ENCODE assay signal across 18 cellular contexts in the genomic region with DNA sequence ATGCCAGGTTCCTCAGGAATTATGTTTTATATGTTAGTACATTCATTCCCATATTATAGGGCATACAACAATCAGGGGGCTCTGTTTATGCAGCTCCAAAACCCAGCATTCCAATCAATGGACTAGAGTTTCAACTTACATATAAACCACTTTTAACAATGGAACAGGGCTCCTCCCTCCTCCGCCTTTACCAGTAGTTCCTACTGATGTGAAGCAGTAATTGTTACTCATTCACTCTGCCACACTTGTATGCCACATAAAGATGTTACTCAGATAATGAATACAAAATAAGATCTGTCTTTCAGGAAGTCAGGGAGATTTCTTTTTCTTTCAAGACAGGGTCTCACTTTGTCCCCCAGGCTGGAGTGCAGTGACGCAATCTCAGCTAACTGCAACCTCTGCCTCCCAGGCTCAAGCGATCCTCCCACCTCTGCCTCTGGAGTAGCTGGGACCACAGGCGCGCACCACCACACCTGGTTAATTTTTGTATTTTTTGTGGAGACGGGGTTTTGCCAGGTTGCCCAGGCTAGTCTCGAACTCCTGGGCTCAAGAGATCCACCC. TPM values are rescaled to one million over a fixed set of nuclear protein-coding genes. Genes with fewer than 3 reads are reported as not detected.
DNase-seq lines count a peak whose midpoint lies in the region; ATAC-seq and TF ChIP-seq lines count a peak whose summit lies in the region.
"Had no signal": no experiment of that assay in that cellular context is flagged by ENCODE, and none has a peak within 500 bp of the region (broad histone marks: within the 10 kb centered on the region; RNA-seq: fewer than 3 reads in every experiment).

No MANE protein-coding gene starts in this region.

- H4K5ac ChIP-seq in mesendoderm (ENCODE audit: low read length), result no peak overlapping the region

- H3K27ac ChIP-seq in GM23338 (ENCODE audit: low read depth) (peak overlapping the region; percentile 91), HUES48 (ENCODE audit: low read depth, low read length) (peak overlapping the region; percentile 91), Panc1 (ENCODE audit: low read length) (peak overlapping the region; percentile 81), mesendoderm (ENCODE audit: low read depth, low read length) (no peak overlapping the region), OCI-LY7 (ENCODE audit: low read depth, low read length, poor library complexity, severe bottlenecking) (no peak overlapping the region)
- H3K27ac ChIP-seq: PC-9, SK-N-MC had no signal

- POLR2A ChIA-PET in Panc1 (lab: Charles Lee), result interaction anchor here (0.5 to 0.8 kb wide), 2 partner anchors 13 to 14 kb away, joined by 3 to 8 read pairs; no protein-coding TSS in a partner anchor
- POLR2A ChIA-PET in OCI-LY7 (lab: Charles Lee), result no interaction called here

- BruUV-seq in Panc1 (replicated peaks; lab: Mats Ljungman, UMichigan) (no TSS peak), OCI-LY7 (replicated peaks; lab: Mats Ljungman, UMichigan) (no TSS peak)

- H3K4me3 ChIP-seq in GM23338 (peak overlapping the region; percentile 20; the same call in 1 of the 2 replicates), HUES48 (ENCODE audit: low read depth, low read length) (peak overlapping the region; percentile 25; the same call in 1 of the 2 replicates), Panc1 (ENCODE audit: low read depth in 2 of 2, low read length in 2 of 2) (no peak overlapping the region), mesendoderm (ENCODE audit: low read length) (no peak overlapping the region), OCI-LY7 (ENCODE audit: low read depth, low read length, poor library complexity, severe bottlenecking) (no peak overlapping the region)
- H3K4me3 ChIP-seq: PC-9, SK-N-MC had no signal

- WGBS in mesendoderm (ENCODE audit: extremely low coverage, insufficient coverage, low lambda C conversion rate), result no CpG with 5 or more reads among the region's 7 CpGs

- no peaks in the 10 kb centered on the region for H3K27me3 ChIP-seq in GM23338 (ENCODE audit: insufficient read depth)
- H3K27me3 ChIP-seq in HUES48 (ENCODE audit: control insufficient read depth, insufficient read depth, low read length), result no peaks in the 10 kb centered on the region
- no peaks in the 10 kb centered on the region for H3K27me3 ChIP-seq in Panc1 (ENCODE audit: control insufficient read depth, insufficient read depth, low read length)
- H3K27me3 ChIP-seq in mesendoderm (ENCODE audit: insufficient read depth, low read length, poor library complexity), result no peaks in the 10 kb centered on the region

- TF ChIP-seq CTCF in GM23338 (conservative IDR thresholded peaks at IDR 0.05; ENCODE audit: low read depth in 2 of 2), result no peak
- TF ChIP-seq CTCF in Panc1 (IDR thresholded peaks at IDR 0.05), result no peak
- no peak for TF ChIP-seq CTCF in OCI-LY7 (conservative IDR thresholded peaks at IDR 0.05; ENCODE audit: low read length)

- H3K4me2 ChIP-seq in GM23338 (peak overlapping the region; percentile 52), mesendoderm (ENCODE audit: low read length) (no peak overlapping the region), OCI-LY7 (ENCODE audit: low read length) (no peak overlapping the region)
- H3K4me2 ChIP-seq: PC-9 had no signal

- H3K4me1 ChIP-seq in GM23338 (ENCODE audit: insufficient read depth), result peaks cover 73% of the 10 kb centered on the region
- H3K4me1 ChIP-seq in HUES48 (ENCODE audit: control insufficient read depth, insufficient read depth, low read length), result peaks cover 63% of the 10 kb centered on the region
- peaks cover 30% of the 10 kb centered on the region for H3K4me1 ChIP-seq in Panc1 (ENCODE audit: control insufficient read depth, insufficient read depth, low read length)
- peaks cover 10% of the 10 kb centered on the region for H3K4me1 ChIP-seq in mesendoderm (ENCODE audit: control insufficient read depth, low read depth, low read length)
- peaks cover 19% of the 10 kb centered on the region for H3K4me1 ChIP-seq in OCI-LY7 (ENCODE audit: insufficient read depth, low read length, poor library complexity, severe bottlenecking)

- H3K4me1 Mint-ChIP-seq in GM23338, result peaks cover 37% of the 10 kb centered on the region
- no peaks in the 10 kb centered on the region for H3K4me1 Mint-ChIP-seq in activated naive CD4-positive, alpha-beta T cell treated with anti-CD3 and anti-CD28 coated beads, Interleukin-2, amount 10 ng/mL, durations not matched to agents 7 days and 5 days

- H3K27ac Mint-ChIP-seq in GM23338, result peak overlapping the region; percentile 90
- H3K27ac Mint-ChIP-seq in activated naive CD4-positive, alpha-beta T cell treated with anti-CD3 and anti-CD28 coated beads, Interleukin-2, amount 10 ng/mL, durations not matched to agents 7 days and 5 days, result no peak overlapping the region

- H3K79me1 ChIP-seq in mesendoderm (ENCODE audit: low read length), result no peaks in the 10 kb centered on the region

- peaks cover 5% of the 10 kb centered on the region; the same call in 1 of the 2 replicates for H3F3A ChIP-seq in GM23338 (replicated peaks; ENCODE audit: low read depth)

- no peak overlapping the region for H2AK5ac ChIP-seq in mesendoderm (ENCODE audit: low read length)

- H2AFZ ChIP-seq in GM23338 (no peak overlapping the region), OCI-LY7 (ENCODE audit: low read length) (no peak overlapping the region)
- H2AFZ ChIP-seq: PC-9 had no signal

- peaks cover 7% of the 10 kb centered on the region; the same call in 2 of the 3 replicates for H3K36me3 Mint-ChIP-seq in GM23338 (ENCODE audit: low read depth)
- no peaks in the 10 kb centered on the region for H3K36me3 Mint-ChIP-seq in activated naive CD4-positive, alpha-beta T cell treated with anti-CD3 and anti-CD28 coated beads, Interleukin-2, amount 10 ng/mL, durations not matched to agents 7 days and 5 days

- H2BK15ac ChIP-seq in mesendoderm (replicated peaks; ENCODE audit: low read depth), result no peak overlapping the region

- in situ Hi-C loops in Panc1 (cut with HindIII; ENCODE audit: low pct_unique_long_range_greater_than_20kb, low sequenced_read_pairs), result no loop called here

- no peaks in the 10 kb centered on the region for H3K9me3 Mint-ChIP-seq in GM23338
- no peaks in the 10 kb centered on the region for H3K9me3 Mint-ChIP-seq in activated naive CD4-positive, alpha-beta T cell treated with anti-CD3 and anti-CD28 coated beads, Interleukin-2, amount 10 ng/mL, durations not matched to agents 7 days and 5 days

- H3K18ac ChIP-seq in mesendoderm (ENCODE audit: low read length), result no peak overlapping the region

- H3K56ac ChIP-seq in mesendoderm (ENCODE audit: low read length), result no peak overlapping the region

- DNase-seq in GM23338 (ENCODE audit: low spot score) (peak; percentile 55), Panc1 (ENCODE audit: low read depth, low spot score) (no peak), mesendoderm (no peak), HuH-7.5 (ENCODE audit: low spot score) (no peak), OCI-LY7 (ENCODE audit: low spot score) (no peak)
- DNase-seq in activated naive CD4-positive, alpha-beta T cell treated with anti-CD3 and anti-CD28 coated beads, Interleukin-2, amount 10 ng/mL, durations not matched to agents 7 days and 5 days, result no peak
- DNase-seq: Caco-2; DMS153; EL; Kasumi-1; NCI-H1436; NCI-H2029; NCI-H2171; NCI-H446; NK-92 treated with Interleukin-12 subunit alpha and Interleukin-12 subunit beta, amount 100 ng/mL, for 24 hours; PC-9 had no signal

- H3K36me3 ChIP-seq in GM23338 (ENCODE audit: insufficient read depth) (no peaks in the 10 kb centered on the region), HUES48 (ENCODE audit: control insufficient read depth, insufficient read depth, low read length) (no peaks in the 10 kb centered on the region), Panc1 (ENCODE audit: control insufficient read depth, insufficient read depth, low read length) (no peaks in the 10 kb centered on the region; the same call in 1 of the 2 replicates), mesendoderm (ENCODE audit: control insufficient read depth, insufficient read depth, low read length) (no peaks in the 10 kb centered on the region), OCI-LY7 (ENCODE audit: insufficient read depth, low read length) (0 out of 2 replicates have a peak, but pooled peaks cover 3% of the 10 kb centered on the region)

- H3K79me2 ChIP-seq in GM23338 (replicated peaks; ENCODE audit: insufficient read depth), result 0 out of 2 replicates have a peak, but pooled peaks cover 1% of the 10 kb centered on the region
- H3K79me2 ChIP-seq in mesendoderm (ENCODE audit: control insufficient read depth, insufficient read depth, low read length), result no peaks in the 10 kb centered on the region
- H3K79me2 ChIP-seq in OCI-LY7 (ENCODE audit: insufficient read depth, low read depth, low read length), result no peaks in the 10 kb centered on the region

- no peak overlapping the region for H2BK120ac ChIP-seq in mesendoderm (ENCODE audit: low read depth, low read length)

- peak overlapping the region; percentile 51; the same call in 1 of the 3 replicates for H3K4me3 Mint-ChIP-seq in GM23338
- no peak overlapping the region for H3K4me3 Mint-ChIP-seq in activated naive CD4-positive, alpha-beta T cell treated with anti-CD3 and anti-CD28 coated beads, Interleukin-2, amount 10 ng/mL, durations not matched to agents 7 days and 5 days

- H3K9me3 ChIP-seq in HUES48 (ENCODE audit: control insufficient read depth, insufficient read depth, low read length) (no peaks in the 10 kb centered on the region), Panc1 (ENCODE audit: control insufficient read depth, insufficient read depth, low read depth, low read length) (no peaks in the 10 kb centered on the region), OCI-LY7 (ENCODE audit: low read length) (no peaks in the 10 kb centered on the region)
- H3K9me3 ChIP-seq: Caco-2 had no signal

- no peaks in the 10 kb centered on the region for H3K9me2 ChIP-seq in GM23338 (ENCODE audit: insufficient read depth)
- H3K9me2 ChIP-seq in OCI-LY7 (ENCODE audit: insufficient read depth, low read length), result no peaks in the 10 kb centered on the region

- CTCF ChIA-PET in Panc1 (lab: Charles Lee), result no interaction called here
- CTCF ChIA-PET in activated naive CD4-positive, alpha-beta T cell treated with anti-CD3 and anti-CD28 coated beads, Interleukin-2, amount 10 ng/mL, durations not matched to agents 7 days and 5 days (lab: Charles Lee), result no interaction called here
- CTCF ChIA-PET in OCI-LY7 (lab: Charles Lee; ENCODE audit: unreplicated experiment), result no interaction called here

- peak; percentile 21 for ATAC-seq in GM23338
- ATAC-seq in Panc1, result peak; percentile 54; the same call in 1 of the 2 replicates

- H3K23ac ChIP-seq in mesendoderm (ENCODE audit: low read length), result no peak overlapping the region

- H3K27me3 Mint-ChIP-seq in GM23338 (ENCODE audit: insufficient read depth, low read depth, poor library complexity), result peaks cover 2% of the 10 kb centered on the region
- H3K27me3 Mint-ChIP-seq in activated naive CD4-positive, alpha-beta T cell treated with anti-CD3 and anti-CD28 coated beads, Interleukin-2, amount 10 ng/mL, durations not matched to agents 7 days and 5 days, result no peaks in the 10 kb centered on the region

- peak overlapping the region; percentile 93 for H4K8ac ChIP-seq in mesendoderm (ENCODE audit: low read depth, low read length)

- H4K20me1 ChIP-seq in GM23338 (replicated peaks; ENCODE audit: insufficient read depth) (no peaks in the 10 kb centered on the region), OCI-LY7 (ENCODE audit: insufficient read depth, low read length) (no peaks in the 10 kb centered on the region)

- H3K9ac ChIP-seq in HUES48 (ENCODE audit: low read depth, low read length), result no peak overlapping the region
- H3K9ac ChIP-seq in mesendoderm (ENCODE audit: low read length), result no peak overlapping the region

- no peak overlapping the region for H2BK5ac ChIP-seq in mesendoderm (ENCODE audit: low read length)

- H3K4ac ChIP-seq in mesendoderm (ENCODE audit: low read depth, low read length), result no peak overlapping the region

- intact Hi-C loops in Panc1 (cut with micrococcal nuclease; ENCODE audit: unreplicated experiment), result no loop called here
- intact Hi-C loops in OCI-LY7 (cut with micrococcal nuclease; ENCODE audit: unreplicated experiment), result no loop called here

RNA-seq across cellular contexts. Expression of a gene that starts 17.1 kb away (rescaled TPM):
- 79.3 and 81.2 TPM in 2 replicates for total RNA-seq in GM23338 (2014; rRNA removed; shearing (Covaris generic))
- 51.5 and 62.1 TPM in 2 replicates for polyA plus RNA-seq in GM23338 (2016; fragmentation: Nextera tagmentation; extraction: Ambion mirVana)
- total RNA-seq in Panc1 (2021; ENCODE audit: unreplicated experiment) (34.2 TPM), OCI-LY7 (2022) (23.6 and 23.7 TPM in 2 replicates)
- polyA plus RNA-seq in Panc1 (2012; ENCODE audit: insufficient read length), result 18.4 TPM
- polyA plus RNA-seq in mesendoderm (2013, experiment 1 of 2), result 40.8 TPM
- polyA plus RNA-seq in mesendoderm (2013, experiment 2 of 2), result 40.3 TPM
- 22.9 and 24.2 TPM in 2 replicates for total RNA-seq in OCI-LY7 (2014; rRNA removed; shearing (Covaris generic))

Comparison
In these comparisons a context has a peak if more than half of its experiments do, and no peak if none do; other contexts are left out.
1. H3K27ac ChIP-seq: peak in GM23338 (single experiment), HUES48 (single experiment) and Panc1 (single experiment); none in mesendoderm (single experiment) and OCI-LY7 (single experiment).
2. H3K4me3 ChIP-seq: peak in GM23338 (single experiment) and HUES48 (single experiment); none in Panc1 (0 of 2), mesendoderm (single experiment) and OCI-LY7 (single experiment).